Comparison of ENCODE assay signal across 9 cellular contexts in genomic region chr2:235495373-235496238, GRCh38. TPM values are rescaled to one million over a fixed set of nuclear protein-coding genes. Genes with fewer than 3 reads are reported as not detected.
DNase-seq lines count a peak whose midpoint lies in the region; ATAC-seq lines count a peak whose summit lies in the region.
"Had no signal": no experiment of that assay in that cellular context is flagged by ENCODE, and none has a peak within 500 bp of the region (broad histone marks: within the 10 kb centered on the region; RNA-seq: fewer than 3 reads in every experiment).

No MANE protein-coding gene starts in this region.

- peaks cover 52% of the 10 kb centered on the region for H3K27me3 Mint-ChIP-seq in activated T-helper 1 cell treated with anti-CD3 and anti-CD28 coated beads, Interleukin-12 subunit alpha, Interleukin-12 subunit beta, Interleukin-2, Interleukin-4 antibody, amounts not matched to agents 30 ng/mL and 10 ng/mL and 1 ng/mL, durations not matched to agents 14 hours and 24 hours and 36 hours (ENCODE audit: insufficient read depth)

- intact Hi-C loops in activated T-helper 1 cell treated with anti-CD3 and anti-CD28 coated beads, Interleukin-12 subunit alpha, Interleukin-12 subunit beta, Interleukin-2, Interleukin-4 antibody, amounts not matched to agents 30 ng/mL and 10 ng/mL and 1 ng/mL, durations not matched to agents 14 hours and 24 hours and 36 hours (cut with micrococcal nuclease): loop anchor here (10.0 kb wide), 2 partner anchors 179 to 689 kb away; no protein-coding TSS in a partner anchor

- DNase-seq in NCI-H2227 (lab: John Stamatoyannopoulos, UW; ENCODE audit: unreplicated experiment) (peak; percentile 19), NCI-H2227 treated with DMSO at 0.1 percent for 48 hours (lab: John Stamatoyannopoulos, UW) (no peak), iPS DF 6.9 (ENCODE audit: low read depth, low spot score) (no peak), NCI-H510A (lab: John Stamatoyannopoulos, UW) (no peak), GM19238 (ENCODE audit: insufficient read length, low spot score) (no peak), SW 1271 (lab: John Stamatoyannopoulos, UW) (no peak)
- no peak for DNase-seq in activated T-helper 1 cell treated with anti-CD3 and anti-CD28 coated beads, Interleukin-12 subunit alpha, Interleukin-12 subunit beta, Interleukin-2, Interleukin-4 antibody, amounts not matched to agents 30 ng/mL and 10 ng/mL and 1 ng/mL, durations not matched to agents 14 hours and 24 hours and 36 hours (ENCODE audit: low spot score)
- no peak for DNase-seq in stimulated activated effector memory CD8-positive, alpha-beta T cell treated with anti-CD3 and anti-CD28 coated beads, Interleukin-12 subunit alpha, Interleukin-12 subunit beta, amount 100 ng/mL, for 72 hours (ENCODE audit: low spot score in 2 of 2)
- DNase-seq: DND-41 had no signal

- no peaks in the 10 kb centered on the region for H3K9me3 ChIP-seq in iPS DF 6.9 (ENCODE audit: control insufficient read depth, insufficient read depth, low read length)

- H3K27me3 ChIP-seq in iPS DF 6.9 (ENCODE audit: control insufficient read depth, insufficient read depth, low read length): no peaks in the 10 kb centered on the region

- H3K36me3 ChIP-seq in iPS DF 6.9 (ENCODE audit: control insufficient read depth, insufficient read depth, low read length): no peaks in the 10 kb centered on the region; the same call in 1 of the 2 replicates

- peaks cover 1% of the 10 kb centered on the region for H3K36me3 Mint-ChIP-seq in activated T-helper 1 cell treated with anti-CD3 and anti-CD28 coated beads, Interleukin-12 subunit alpha, Interleukin-12 subunit beta, Interleukin-2, Interleukin-4 antibody, amounts not matched to agents 30 ng/mL and 10 ng/mL and 1 ng/mL, durations not matched to agents 14 hours and 24 hours and 36 hours (ENCODE audit: low read depth)
- no peaks in the 10 kb centered on the region for H3K36me3 Mint-ChIP-seq in stimulated activated effector memory CD8-positive, alpha-beta T cell treated with anti-CD3 and anti-CD28 coated beads, Interleukin-12 subunit alpha, Interleukin-12 subunit beta, amount 100 ng/mL, for 72 hours

- no peak for ATAC-seq in stimulated activated effector memory CD8-positive, alpha-beta T cell treated with anti-CD3 and anti-CD28 coated beads, Interleukin-12 subunit alpha, Interleukin-12 subunit beta, amount 100 ng/mL, for 72 hours

- H3K27ac ChIP-seq in iPS DF 6.9 (ENCODE audit: low read length): no peak overlapping the region

- H3K27ac Mint-ChIP-seq in activated T-helper 1 cell treated with anti-CD3 and anti-CD28 coated beads, Interleukin-12 subunit alpha, Interleukin-12 subunit beta, Interleukin-2, Interleukin-4 antibody, amounts not matched to agents 30 ng/mL and 10 ng/mL and 1 ng/mL, durations not matched to agents 14 hours and 24 hours and 36 hours: no peak overlapping the region
- no peak overlapping the region for H3K27ac Mint-ChIP-seq in stimulated activated effector memory CD8-positive, alpha-beta T cell treated with anti-CD3 and anti-CD28 coated beads, Interleukin-12 subunit alpha, Interleukin-12 subunit beta, amount 100 ng/mL, for 72 hours

- peaks cover 10% of the 10 kb centered on the region for H3K4me1 Mint-ChIP-seq in activated T-helper 1 cell treated with anti-CD3 and anti-CD28 coated beads, Interleukin-12 subunit alpha, Interleukin-12 subunit beta, Interleukin-2, Interleukin-4 antibody, amounts not matched to agents 30 ng/mL and 10 ng/mL and 1 ng/mL, durations not matched to agents 14 hours and 24 hours and 36 hours (ENCODE audit: low read depth)
- peaks cover 24% of the 10 kb centered on the region for H3K4me1 Mint-ChIP-seq in stimulated activated effector memory CD8-positive, alpha-beta T cell treated with anti-CD3 and anti-CD28 coated beads, Interleukin-12 subunit alpha, Interleukin-12 subunit beta, amount 100 ng/mL, for 72 hours

- peak overlapping the region; percentile 81; the same call in 1 of the 2 replicates for H3K4me3 ChIP-seq in iPS DF 6.9 (ENCODE audit: low read length)

- no CpG with 5 or more reads among the region's 18 CpGs for WGBS in iPS DF 6.9 (ENCODE audit: insufficient coverage, insufficient read length)

- peaks cover 11% of the 10 kb centered on the region for H3K4me1 ChIP-seq in iPS DF 6.9 (ENCODE audit: control insufficient read depth, insufficient read depth, low read length)

- peak overlapping the region; percentile 47 for H3K4me3 Mint-ChIP-seq in activated T-helper 1 cell treated with anti-CD3 and anti-CD28 coated beads, Interleukin-12 subunit alpha, Interleukin-12 subunit beta, Interleukin-2, Interleukin-4 antibody, amounts not matched to agents 30 ng/mL and 10 ng/mL and 1 ng/mL, durations not matched to agents 14 hours and 24 hours and 36 hours
- peak overlapping the region; percentile 66 for H3K4me3 Mint-ChIP-seq in stimulated activated effector memory CD8-positive, alpha-beta T cell treated with anti-CD3 and anti-CD28 coated beads, Interleukin-12 subunit alpha, Interleukin-12 subunit beta, amount 100 ng/mL, for 72 hours

- no peaks in the 10 kb centered on the region for H3K9me3 Mint-ChIP-seq in activated T-helper 1 cell treated with anti-CD3 and anti-CD28 coated beads, Interleukin-12 subunit alpha, Interleukin-12 subunit beta, Interleukin-2, Interleukin-4 antibody, amounts not matched to agents 30 ng/mL and 10 ng/mL and 1 ng/mL, durations not matched to agents 14 hours and 24 hours and 36 hours
- no peaks in the 10 kb centered on the region for H3K9me3 Mint-ChIP-seq in stimulated activated effector memory CD8-positive, alpha-beta T cell treated with anti-CD3 and anti-CD28 coated beads, Interleukin-12 subunit alpha, Interleukin-12 subunit beta, amount 100 ng/mL, for 72 hours

RNA-seq across cellular contexts. Expression of gene AGAP1, which starts 1.8 kb away (rescaled TPM):
- total RNA-seq in activated T-helper 1 cell treated with anti-CD3 and anti-CD28 coated beads, Interleukin-12 subunit alpha, Interleukin-12 subunit beta, Interleukin-2, Interleukin-4 antibody, amounts not matched to agents 30 ng/mL and 10 ng/mL and 1 ng/mL, durations not matched to agents 14 hours and 24 hours and 36 hours: 2.0 and 2.9 TPM in 2 replicates
